In the genomic region with DNA sequence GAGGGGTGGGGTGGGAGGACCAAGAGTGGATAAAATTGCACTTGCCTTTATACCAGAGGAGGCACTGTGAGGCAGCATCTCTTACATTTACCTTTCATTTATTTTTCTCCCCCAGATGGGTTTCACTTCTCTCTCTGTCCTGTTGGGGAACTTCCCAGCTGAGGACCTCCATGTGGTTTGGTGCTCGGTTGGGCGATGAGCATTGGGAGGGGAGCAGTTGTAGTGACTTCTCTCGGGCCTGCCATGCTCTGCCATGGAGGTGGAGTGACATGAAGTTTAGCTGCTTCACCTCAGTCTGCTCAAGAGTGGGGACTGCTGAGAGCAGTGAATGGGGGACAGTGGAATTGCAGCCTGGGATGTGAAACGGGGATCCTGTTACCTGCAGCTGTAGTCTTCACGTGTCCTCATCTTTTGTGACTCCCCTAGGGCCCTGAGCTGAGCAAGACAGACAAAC, we compare ENCODE assay signal across 9 cellular contexts. TPM values are rescaled to one million over a fixed set of nuclear protein-coding genes. Genes with fewer than 3 reads are reported as not detected.
DNase-seq lines count a peak whose midpoint lies in the region; ATAC-seq lines count a peak whose summit lies in the region.
"Had no signal": no experiment of that assay in that cellular context is flagged by ENCODE, and none has a peak within 500 bp of the region (broad histone marks: within the 10 kb centered on the region; RNA-seq: fewer than 3 reads in every experiment).

No MANE protein-coding gene starts in this region.

- H3K36me3 Mint-ChIP-seq in T-helper 17 cell (ENCODE audit: low read depth) = peaks cover 2% of the 10 kb centered on the region

- ATAC-seq in stimulated activated naive CD8-positive, alpha-beta T cell treated with anti-CD3 and anti-CD28 coated beads, Interleukin-15, Interleukin-2, amounts not matched to agents 100 U/mL and 50 U/mL, for 24 hours = peak; percentile 35
- no peak for ATAC-seq in stimulated activated naive CD8-positive, alpha-beta T cell treated with anti-CD3 and anti-CD28 coated beads, Interleukin-15, amount 100 ng/mL, for 72 hours
- ATAC-seq in HG02852 (IDR thresholded peaks at IDR 0.05; ENCODE audit: unreplicated experiment) (peak; percentile 66), T-helper 17 cell (peak; percentile 69)

- peak; percentile 13 for DNase-seq in stimulated activated naive CD8-positive, alpha-beta T cell treated with anti-CD3 and anti-CD28 coated beads, Interleukin-15, Interleukin-2, amounts not matched to agents 100 U/mL and 50 U/mL, for 24 hours
- DNase-seq in stimulated activated naive CD8-positive, alpha-beta T cell treated with anti-CD3 and anti-CD28 coated beads, Interleukin-15, amount 100 ng/mL, for 72 hours = no peak
- DNase-seq in T-helper 17 cell (no peak), ureter (ENCODE audit: low spot score) (no peak), NCI-H187 (lab: John Stamatoyannopoulos, UW) (no peak), dermis blood vessel endothelial cell (no peak), foreskin melanocyte (no peak)
- DNase-seq: activated CD8-positive, alpha-beta memory T cell treated with anti-CD3 and anti-CD28 coated beads, Interleukin-2, amount 50 U/mL, for 48 hours had no signal

- peak overlapping the region in 1 of 2 donors; percentile 75 for H3K27ac Mint-ChIP-seq in stimulated activated naive CD8-positive, alpha-beta T cell treated with anti-CD3 and anti-CD28 coated beads, Interleukin-15, amount 100 ng/mL, for 72 hours
- H3K27ac Mint-ChIP-seq in T-helper 17 cell = peak overlapping the region; percentile 39

- H3K27me3 Mint-ChIP-seq in stimulated activated naive CD8-positive, alpha-beta T cell treated with anti-CD3 and anti-CD28 coated beads, Interleukin-15, amount 100 ng/mL, for 72 hours = no peaks in the 10 kb centered on the region
- H3K27me3 Mint-ChIP-seq in T-helper 17 cell = peaks cover 8% of the 10 kb centered on the region

- no peaks in the 10 kb centered on the region for H3K9me3 ChIP-seq in T-helper 17 cell (ENCODE audit: control insufficient read depth, low read length, poor library complexity, severe bottlenecking)

- H3K4me3 Mint-ChIP-seq in stimulated activated naive CD8-positive, alpha-beta T cell treated with anti-CD3 and anti-CD28 coated beads, Interleukin-15, amount 100 ng/mL, for 72 hours = no peak overlapping the region
- H3K4me3 Mint-ChIP-seq in T-helper 17 cell = no peak overlapping the region

- H3K9me3 Mint-ChIP-seq in stimulated activated naive CD8-positive, alpha-beta T cell treated with anti-CD3 and anti-CD28 coated beads, Interleukin-15, amount 100 ng/mL, for 72 hours = no peaks in the 10 kb centered on the region

- peaks cover 45% of the 10 kb centered on the region for H3K4me1 Mint-ChIP-seq in stimulated activated naive CD8-positive, alpha-beta T cell treated with anti-CD3 and anti-CD28 coated beads, Interleukin-15, amount 100 ng/mL, for 72 hours
- peaks cover 16% of the 10 kb centered on the region for H3K4me1 Mint-ChIP-seq in T-helper 17 cell

RNA-seq across cellular contexts. Expression of a gene that starts 23.1 kb away (rescaled TPM):
- total RNA-seq in T-helper 17 cell (not detected), ureter (77.8 TPM), dermis blood vessel endothelial cell (not detected in 2 replicates)

RNA-seq across cellular contexts. Expression of a gene that starts 38.7 kb away (rescaled TPM):
- 10 to 100 TPM; 14.5 to 16.9 TPM for total RNA-seq in T-helper 17 cell
- 23.6 TPM for total RNA-seq in ureter
- 10.8 and 12.1 TPM in 2 replicates for total RNA-seq in dermis blood vessel endothelial cell

Comparison
In these comparisons a context has a peak if more than half of its experiments do, and no peak if none do; other contexts are left out.
1. RNA of a gene that starts 23.1 kb away (total RNA-seq): 77.8 TPM in ureter (single experiment); not detected in T-helper 17 cell and not detected in dermis blood vessel endothelial cell; every median in the first group is over 10 times any median in the second.